36 cellular contexts compared by ENCODE assay signal in genomic region chr1:157412308-157412707, GRCh38.
"Had no signal": no experiment of that assay in that cellular context is flagged by ENCODE, and none has a peak within 500 bp of the region (broad histone marks: within the 10 kb centered on the region; RNA-seq: fewer than 3 reads in every experiment).

No MANE protein-coding gene starts in this region.

- H3K4me1 ChIP-seq: adrenal gland, body of pancreas, breast epithelium had no signal

- H3K9me3 Mint-ChIP-seq: activated B cell treated with CpG ODN at 0.5 μM for 24 hours; activated CD4-positive, alpha-beta memory T cell treated with anti-CD3 and anti-CD28 coated beads for 36 hours; activated CD4-positive, alpha-beta T cell treated with anti-CD3 and anti-CD28 coated beads, Interleukin-2, amount 10 ng/mL, durations not matched to agents 24 days and 14 days; activated CD8-positive, alpha-beta T cell treated with anti-CD3 and anti-CD28 coated beads for 36 hours; activated naive CD4-positive, alpha-beta T cell treated with anti-CD3 and anti-CD28 coated beads for 36 hours; activated naive CD4-positive, alpha-beta T cell treated with anti-CD3 and anti-CD28 coated beads, Interleukin-2, amount 50 U/mL, for 72 hours; activated naive CD8-positive, alpha-beta T cell treated with anti-CD3 and anti-CD28 coated beads for 36 hours; activated T-cell treated with anti-CD3 and anti-CD28 coated beads, Interleukin-2, amount 50 U/mL, for 4 hours; activated T-cell treated with anti-CD3 and anti-CD28 coated beads, Interleukin-2, amount 50 U/mL, for 72 hours; activated T-helper 1 cell treated with anti-CD3 and anti-CD28 coated beads, Interleukin-12 subunit alpha, Interleukin-12 subunit beta, Interleukin-2, Interleukin-4 antibody, amounts not matched to agents 30 ng/mL and 10 ng/mL and 1 ng/mL, durations not matched to agents 14 hours and 24 hours and 36 hours; activated T-helper 17 cell treated with anti-CD3 and anti-CD28 coated beads, Interleukin-2, amount 50 U/mL, for 72 hours; T-helper 1 cell treated with Interleukin-12 subunit alpha and Interleukin-12 subunit beta and Interleukin-4 antibody, amounts not matched to agents 30 μg/mL and 1 μg/mL, for 36 hours; T-helper 2 cell treated with Interferon-gamma antibody and Interleukin-4, amounts not matched to agents 5 μg/mL and 100 μg/mL, for 36 hours had no signal

- H3K27me3 Mint-ChIP-seq: activated CD4-positive, alpha-beta T cell treated with anti-CD3 and anti-CD28 coated beads, Interleukin-2, amount 10 ng/mL, durations not matched to agents 24 days and 14 days had no signal

- H3K27ac ChIP-seq: adrenal gland, body of pancreas, brain microvascular endothelial cell, breast epithelium, VCaP had no signal

- H3K27me3 ChIP-seq: adrenal gland, body of pancreas, brain microvascular endothelial cell, breast epithelium had no signal

- H3K4me3 Mint-ChIP-seq: activated B cell treated with CpG ODN at 0.5 μM for 24 hours; activated CD4-positive, alpha-beta memory T cell treated with anti-CD3 and anti-CD28 coated beads for 36 hours; activated CD4-positive, alpha-beta T cell treated with anti-CD3 and anti-CD28 coated beads, Interleukin-2, amount 10 ng/mL, durations not matched to agents 24 days and 14 days; activated CD8-positive, alpha-beta T cell treated with anti-CD3 and anti-CD28 coated beads for 36 hours; activated naive CD4-positive, alpha-beta T cell treated with anti-CD3 and anti-CD28 coated beads for 36 hours; activated naive CD8-positive, alpha-beta T cell treated with anti-CD3 and anti-CD28 coated beads for 36 hours; activated T-cell treated with anti-CD3 and anti-CD28 coated beads, Interleukin-2, amount 50 U/mL, for 4 hours; activated T-cell treated with anti-CD3 and anti-CD28 coated beads, Interleukin-2, amount 50 U/mL, for 72 hours; activated T-helper 1 cell treated with anti-CD3 and anti-CD28 coated beads, Interleukin-12 subunit alpha, Interleukin-12 subunit beta, Interleukin-2, Interleukin-4 antibody, amounts not matched to agents 30 ng/mL and 10 ng/mL and 1 ng/mL, durations not matched to agents 14 hours and 24 hours and 36 hours; activated T-helper 17 cell treated with anti-CD3 and anti-CD28 coated beads, Interleukin-2, amount 50 U/mL, for 72 hours; T-helper 1 cell treated with Interleukin-12 subunit alpha and Interleukin-12 subunit beta and Interleukin-4 antibody, amounts not matched to agents 30 μg/mL and 1 μg/mL, for 36 hours; T-helper 2 cell treated with Interferon-gamma antibody and Interleukin-4, amounts not matched to agents 5 μg/mL and 100 μg/mL, for 36 hours had no signal

- H3K9me3 ChIP-seq: adrenal gland, body of pancreas, breast epithelium had no signal

- H3K4me1 Mint-ChIP-seq: activated B cell treated with CpG ODN at 0.5 μM for 24 hours; activated CD4-positive, alpha-beta T cell treated with anti-CD3 and anti-CD28 coated beads, Interleukin-2, amount 10 ng/mL, durations not matched to agents 24 days and 14 days; activated naive CD8-positive, alpha-beta T cell treated with anti-CD3 and anti-CD28 coated beads for 36 hours; activated T-helper 17 cell treated with anti-CD3 and anti-CD28 coated beads, Interleukin-2, amount 50 U/mL, for 72 hours had no signal

- DNase-seq: activated B cell treated with CpG ODN at 0.5 μM for 24 hours; activated CD4-positive, alpha-beta memory T cell treated with anti-CD3 and anti-CD28 coated beads for 36 hours; activated CD4-positive, alpha-beta T cell treated with anti-CD3 and anti-CD28 coated beads for 4 hours; activated CD4-positive, alpha-beta T cell treated with anti-CD3 and anti-CD28 coated beads, Interleukin-2, amount 10 ng/mL, durations not matched to agents 24 days and 14 days; activated CD4-positive, alpha-beta T cell treated with anti-CD3 and anti-CD28 coated beads, Interleukin-2, amount 50 U/mL, for 1 hour; activated CD4-positive, alpha-beta T cell treated with anti-CD3 and anti-CD28 coated beads, Interleukin-2, amount 50 U/mL, for 4 hours; activated CD4-positive, CD25-positive, alpha-beta regulatory T cell treated with anti-CD3 and anti-CD28 coated beads, Interleukin-2, amount 50 U/mL, for 72 hours; activated CD8-positive, alpha-beta memory T cell treated with anti-CD3 and anti-CD28 coated beads, Interleukin-2, amount 50 U/mL, for 4 hours; activated CD8-positive, alpha-beta T cell treated with anti-CD3 and anti-CD28 coated beads for 36 hours; activated effector memory CD4-positive, alpha-beta T cell treated with anti-CD3 and anti-CD28 coated beads, Interleukin-2, amount 50 U/mL, for 16 hours; activated gamma-delta T cell treated with Interleukin-2 at 50 U/mL for 16 hours; activated naive CD4-positive, alpha-beta T cell; activated naive CD4-positive, alpha-beta T cell treated with anti-CD3 and anti-CD28 coated beads for 36 hours; activated naive CD4-positive, alpha-beta T cell treated with anti-CD3 and anti-CD28 coated beads, Interleukin-2, amount 50 U/mL, for 16 hours; activated naive CD8-positive, alpha-beta T cell treated with anti-CD3 and anti-CD28 coated beads for 36 hours; activated T-cell treated with anti-CD3 and anti-CD28 coated beads for 4 hours; activated T-cell treated with anti-CD3 and anti-CD28 coated beads, Interleukin-2, amount 50 U/mL, for 1 hour; activated T-cell treated with anti-CD3 and anti-CD28 coated beads, Interleukin-2, amount 50 U/mL, for 4 hours; activated T-cell treated with anti-CD3 and anti-CD28 coated beads, Interleukin-2, amount 50 U/mL, for 72 hours; adrenal gland; amniotic stem cell; aorta; body of pancreas; brain microvascular endothelial cell; central memory CD4-positive, alpha-beta T cell; SW 1271; T-helper 1 cell; T-helper 2 cell; T-helper 9 cell had no signal

- H3K4me3 ChIP-seq: adrenal gland, body of pancreas, breast epithelium had no signal

- H3K36me3 ChIP-seq: adrenal gland, brain microvascular endothelial cell, breast epithelium had no signal

- ATAC-seq: activated CD8-positive, alpha-beta T cell treated with anti-CD3 and anti-CD28 coated beads for 36 hours; activated naive CD4-positive, alpha-beta T cell treated with anti-CD3 and anti-CD28 coated beads, Interleukin-2, amount 50 U/mL, for 72 hours; activated T-cell treated with anti-CD3 and anti-CD28 coated beads, Interleukin-2, amount 50 U/mL, for 4 hours; activated T-cell treated with anti-CD3 and anti-CD28 coated beads, Interleukin-2, amount 50 U/mL, for 72 hours; activated T-helper 17 cell treated with anti-CD3 and anti-CD28 coated beads, Interleukin-2, amount 50 U/mL, for 72 hours; body of pancreas had no signal

- H3K27ac Mint-ChIP-seq: activated B cell treated with CpG ODN at 0.5 μM for 24 hours; activated CD4-positive, alpha-beta memory T cell treated with anti-CD3 and anti-CD28 coated beads for 36 hours; activated CD4-positive, alpha-beta T cell treated with anti-CD3 and anti-CD28 coated beads, Interleukin-2, amount 10 ng/mL, durations not matched to agents 24 days and 14 days; activated CD8-positive, alpha-beta T cell treated with anti-CD3 and anti-CD28 coated beads for 36 hours; activated naive CD4-positive, alpha-beta T cell treated with anti-CD3 and anti-CD28 coated beads for 36 hours; activated naive CD4-positive, alpha-beta T cell treated with anti-CD3 and anti-CD28 coated beads, Interleukin-2, amount 50 U/mL, for 72 hours; activated naive CD8-positive, alpha-beta T cell treated with anti-CD3 and anti-CD28 coated beads for 36 hours; activated T-cell treated with anti-CD3 and anti-CD28 coated beads, Interleukin-2, amount 50 U/mL, for 72 hours; activated T-helper 1 cell treated with anti-CD3 and anti-CD28 coated beads, Interleukin-12 subunit alpha, Interleukin-12 subunit beta, Interleukin-2, Interleukin-4 antibody, amounts not matched to agents 30 ng/mL and 10 ng/mL and 1 ng/mL, durations not matched to agents 14 hours and 24 hours and 36 hours; activated T-helper 17 cell treated with anti-CD3 and anti-CD28 coated beads, Interleukin-2, amount 50 U/mL, for 72 hours; T-helper 1 cell treated with Interleukin-12 subunit alpha and Interleukin-12 subunit beta and Interleukin-4 antibody, amounts not matched to agents 30 μg/mL and 1 μg/mL, for 36 hours; T-helper 2 cell treated with Interferon-gamma antibody and Interleukin-4, amounts not matched to agents 5 μg/mL and 100 μg/mL, for 36 hours had no signal

- H3K36me3 Mint-ChIP-seq: activated CD4-positive, alpha-beta memory T cell treated with anti-CD3 and anti-CD28 coated beads for 36 hours; activated naive CD4-positive, alpha-beta T cell treated with anti-CD3 and anti-CD28 coated beads, Interleukin-2, amount 50 U/mL, for 72 hours; activated naive CD8-positive, alpha-beta T cell treated with anti-CD3 and anti-CD28 coated beads for 36 hours had no signal
